Comparison of ENCODE assay signal across 9 cellular contexts in the genomic region with DNA sequence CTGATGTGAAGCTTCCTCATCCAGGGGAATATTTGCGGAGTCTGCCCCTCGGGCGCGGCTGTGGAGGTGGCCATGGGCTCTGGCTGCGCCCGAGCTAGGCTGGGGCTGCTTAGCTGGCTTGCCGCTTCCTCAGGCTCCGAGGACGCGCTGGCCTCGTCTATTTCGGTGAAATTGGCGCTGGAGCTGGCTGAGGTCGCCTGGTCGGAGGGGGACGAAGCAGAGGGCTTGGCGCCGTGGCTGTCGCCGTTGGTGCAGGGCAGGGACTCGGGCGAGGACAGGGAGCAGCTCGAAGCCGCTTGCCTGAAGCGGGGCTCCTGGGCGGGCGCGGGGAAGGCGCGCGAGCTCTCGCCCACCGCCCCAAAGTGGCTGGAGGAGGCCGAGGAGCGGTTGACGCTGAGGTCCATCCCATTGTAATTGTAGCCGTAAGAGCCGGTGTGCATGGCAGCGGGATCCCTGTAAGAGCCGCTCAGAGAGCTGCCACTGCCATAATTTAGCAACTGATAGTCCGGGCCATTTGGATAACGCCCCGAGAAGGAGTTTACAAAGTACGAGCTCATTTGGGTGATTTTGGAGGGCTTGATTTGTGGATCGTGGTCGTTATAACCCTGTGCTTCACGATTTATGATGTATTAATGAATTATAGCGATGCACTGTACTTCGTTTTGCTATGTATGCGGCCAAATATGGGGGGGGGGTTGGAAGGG. TPM values are rescaled to one million over a fixed set of nuclear protein-coding genes. Genes with fewer than 3 reads are reported as not detected.
DNase-seq lines count a peak whose midpoint lies in the region; ATAC-seq and TF ChIP-seq lines count a peak whose summit lies in the region.
"Had no signal": no experiment of that assay in that cellular context is flagged by ENCODE, and none has a peak within 500 bp of the region (broad histone marks: within the 10 kb centered on the region; RNA-seq: fewer than 3 reads in every experiment).

A gene (minus strand): TSS at position 654 of the 704 bp plus-strand sequence. CDS start 97 bp downstream, at position 557.

- peak within 1 kb of the TSS in 7 of 21 experiments; percentile 17 to 94 (median 81) for H3K27ac ChIP-seq in skin epidermis

- peak; percentile 64 for DNase-seq in DMS53 (lab: John Stamatoyannopoulos, UW)
- DNase-seq in DMS53 treated with DMSO at 0.1 percent for 48 hours (lab: John Stamatoyannopoulos, UW; ENCODE audit: unreplicated experiment), result no peak
- DNase-seq in SHP77 treated with DMSO at 0.1 percent for 48 hours (lab: John Stamatoyannopoulos, UW), result peak; percentile 78
- DNase-seq in fibroblast of pulmonary artery (ENCODE audit: low read depth), result no peak
- DNase-seq in H4 (ENCODE audit: low spot score), result no peak

- H3K4me3 ChIP-seq in fibroblast of pulmonary artery (replicated peaks; ENCODE audit: low read depth, low read length) (peak within 1 kb of the TSS; percentile 48), skin epidermis (peak within 1 kb of the TSS in 6 of 7 experiments; percentile 2 to 36 (median 16))

- no peak for TF ChIP-seq CTCF in fibroblast of pulmonary artery (IDR thresholded peaks at IDR 0.05; ENCODE audit: low read length, missing control alignments)

- ATAC-seq in GM18867 (IDR thresholded peaks at IDR 0.05; ENCODE audit: unreplicated experiment), result no peak
- no peak for ATAC-seq in HG03097 (IDR thresholded peaks at IDR 0.05; ENCODE audit: low FRiP score, unreplicated experiment)

RNA-seq across cellular contexts. Expression of the gene that starts here (rescaled TPM):
- total RNA-seq in H4 (2014; rRNA removed; shearing (Covaris generic)), result 0.43 TPM in 1 of 2 replicates, not detected in the other
- total RNA-seq: SK-MEL-5 had no signal

Comparison
In these comparisons a context has a peak if more than half of its experiments do, and no peak if none do; other contexts are left out.
1. DNase-seq: peak in DMS53 (single experiment) and SHP77 treated with DMSO at 0.1 percent for 48 hours (single experiment); none in DMS53 treated with DMSO at 0.1 percent for 48 hours (single experiment), fibroblast of pulmonary artery (single experiment) and H4 (single experiment).